In genomic region chr13:27624071-27624470, GRCh38 we compare ENCODE assay signal across 1 cellular context.
A peak's percentile ranks its signal among the peaks of the same experiment; 100 is the strongest.
TF ChIP-seq lines count a peak whose summit lies in the region.

No MANE protein-coding gene starts in this region.

TF ChIP-seq in HepG2, 621 proteins besides CTCF, POLR2A, EP300 and RAD21 (continued from another document and continues in another):
- TF ChIP-seq ZZZ3 (CRISPR knock-in tag; IDR thresholded peaks at IDR 0.05; ENCODE audit: borderline replicate concordance) (no peak), MED1 (CRISPR knock-in tag; IDR thresholded peaks at IDR 0.05) (0 out of 2 replicates have a peak, but pooled peaks have one; percentile 37), NR0B2 (CRISPR knock-in tag; IDR thresholded peaks at IDR 0.05) (no peak), TBL1XR1 (IDR thresholded peaks at IDR 0.05; ENCODE audit: borderline replicate concordance, low read length, partially characterized antibody) (no peak), KAT2B (IDR thresholded peaks at IDR 0.05; ENCODE audit: borderline replicate concordance, low read depth, low read length) (no peak), RXRB (CRISPR knock-in tag; IDR thresholded peaks at IDR 0.05; ENCODE audit: borderline replicate concordance) (peak; percentile 45; the same call in 1 of the 2 replicates), ERF (CRISPR knock-in tag; IDR thresholded peaks at IDR 0.05) (no peak), ZNF737 (CRISPR knock-in tag; IDR thresholded peaks at IDR 0.05; ENCODE audit: borderline replicate concordance) (no peak), MTF2 (CRISPR knock-in tag; IDR thresholded peaks at IDR 0.05; ENCODE audit: borderline replicate concordance) (no peak), HMGXB3 (CRISPR knock-in tag; IDR thresholded peaks at IDR 0.05; ENCODE audit: borderline replicate concordance) (no peak), KLF11 (CRISPR knock-in tag; IDR thresholded peaks at IDR 0.05) (no peak), FOXP1 (IDR thresholded peaks at IDR 0.05) (no peak), FOXP1 (CRISPR knock-in tag; IDR thresholded peaks at IDR 0.05) (peak; percentile 70; the same call in 1 of the 2 replicates), ZNF275 (CRISPR knock-in tag; IDR thresholded peaks at IDR 0.05; ENCODE audit: borderline replicate concordance) (no peak), CCDC6 (CRISPR knock-in tag; IDR thresholded peaks at IDR 0.05) (no peak), FOXK1 (CRISPR knock-in tag; IDR thresholded peaks at IDR 0.05; ENCODE audit: borderline replicate concordance, low read depth) (no peak), ZBTB21 (CRISPR knock-in tag; IDR thresholded peaks at IDR 0.05) (no peak), ZKSCAN1 (IDR thresholded peaks at IDR 0.05; ENCODE audit: low read length) (no peak), NCOA2 (CRISPR knock-in tag; IDR thresholded peaks at IDR 0.05) (peak; percentile 69), MTERF4 (CRISPR knock-in tag; IDR thresholded peaks at IDR 0.05) (no peak), ZNF597 (CRISPR knock-in tag; IDR thresholded peaks at IDR 0.05) (no peak), ZBTB39 (CRISPR knock-in tag; IDR thresholded peaks at IDR 0.05) (no peak), ZMYM2 (CRISPR knock-in tag; IDR thresholded peaks at IDR 0.05) (no peak), DBP (CRISPR knock-in tag; IDR thresholded peaks at IDR 0.05; ENCODE audit: not compliant biosample characterization) (no peak), HBP1 (CRISPR knock-in tag; IDR thresholded peaks at IDR 0.05; ENCODE audit: low read depth) (no peak), PPARG (CRISPR knock-in tag; conservative IDR thresholded peaks at IDR 0.05) (0 out of 2 replicates have a peak, but pooled peaks have one; percentile 44), FOXA1 (IDR thresholded peaks at IDR 0.05) (no peak), FOXA1 (CRISPR knock-in tag; IDR thresholded peaks at IDR 0.05) (peak; percentile 83), SIX4 (CRISPR knock-in tag; IDR thresholded peaks at IDR 0.05) (no peak), ZNF724P (CRISPR knock-in tag; IDR thresholded peaks at IDR 0.05; ENCODE audit: borderline replicate concordance) (no peak), FOXA3 (CRISPR knock-in tag; IDR thresholded peaks at IDR 0.05) (peak; percentile 71), ZNF251 (CRISPR knock-in tag; IDR thresholded peaks at IDR 0.05) (no peak), MLX (CRISPR knock-in tag; IDR thresholded peaks at IDR 0.05) (no peak), SMARCC2 (IDR thresholded peaks at IDR 0.05) (no peak), ETV6 (CRISPR knock-in tag; conservative IDR thresholded peaks at IDR 0.05) (no peak), HDAC6 (IDR thresholded peaks at IDR 0.05; ENCODE audit: low read depth, low read length) (no peak), DNMT3B (CRISPR knock-in tag; conservative IDR thresholded peaks at IDR 0.05) (no peak), HOXD1 (CRISPR knock-in tag; IDR thresholded peaks at IDR 0.05) (no peak), RBFOX2 (IDR thresholded peaks at IDR 0.05; ENCODE audit: low read depth, low read length) (0 out of 2 replicates have a peak, but pooled peaks have one; percentile 56), RNF219 (CRISPR knock-in tag; IDR thresholded peaks at IDR 0.05) (no peak), ZNF691 (CRISPR knock-in tag; IDR thresholded peaks at IDR 0.05; ENCODE audit: borderline replicate concordance, low read depth) (no peak), HCFC1 (IDR thresholded peaks at IDR 0.05; ENCODE audit: low read depth, low read length) (no peak), IRX3 (CRISPR knock-in tag; IDR thresholded peaks at IDR 0.05; ENCODE audit: borderline replicate concordance, low read depth) (no peak), ZSCAN9 (CRISPR knock-in tag; IDR thresholded peaks at IDR 0.05; ENCODE audit: borderline replicate concordance) (0 out of 2 replicates have a peak, but pooled peaks have one; percentile 20), ZNF782 (CRISPR knock-in tag; IDR thresholded peaks at IDR 0.05; ENCODE audit: borderline replicate concordance) (no peak), GMEB1 (CRISPR knock-in tag; IDR thresholded peaks at IDR 0.05; ENCODE audit: borderline replicate concordance) (no peak), HNF4A (CRISPR knock-in tag; IDR thresholded peaks at IDR 0.05) (0 out of 2 replicates have a peak, but pooled peaks have one; percentile 19), STAT5B (CRISPR knock-in tag; IDR thresholded peaks at IDR 0.05) (no peak)
